In the genomic region with DNA sequence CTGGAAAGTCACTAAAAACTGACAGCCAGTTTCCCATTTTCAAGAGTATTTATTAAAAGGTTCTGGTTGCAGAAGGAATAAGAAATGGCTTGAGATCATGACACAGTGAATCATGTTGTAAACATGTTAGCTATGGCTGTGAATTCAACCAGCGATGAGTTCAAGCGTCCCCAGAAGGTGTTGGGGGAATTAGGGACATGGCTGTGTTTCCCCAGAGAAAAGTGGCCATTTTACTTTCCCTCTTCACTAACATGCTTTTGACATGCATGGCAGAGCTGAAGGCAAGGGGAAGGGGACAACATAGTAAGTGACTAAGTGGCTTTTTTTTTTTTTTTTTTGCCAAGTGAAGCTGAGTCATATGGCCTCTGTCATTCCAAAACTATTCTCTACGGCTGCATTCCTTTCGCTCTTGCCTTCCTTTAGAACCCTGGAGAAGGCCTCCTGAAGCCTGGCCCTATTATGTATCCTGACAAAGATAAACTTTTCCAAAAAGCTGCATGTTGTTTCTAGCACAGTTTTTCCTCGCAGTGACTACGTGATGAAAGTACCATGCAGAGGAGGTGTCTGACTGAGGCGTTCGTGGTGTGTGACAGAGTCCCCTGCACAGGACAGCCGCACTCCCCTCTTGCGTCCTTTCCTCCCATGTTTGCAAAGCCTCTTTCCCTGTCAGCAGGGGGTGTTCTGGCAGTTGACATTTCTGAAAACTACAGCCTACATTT, we compare ENCODE assay signal across 9 cellular contexts. TPM values are rescaled to one million over a fixed set of nuclear protein-coding genes. Genes with fewer than 3 reads are reported as not detected.
DNase-seq lines count a peak whose midpoint lies in the region; ATAC-seq and TF ChIP-seq lines count a peak whose summit lies in the region.
"Had no signal": no experiment of that assay in that cellular context is flagged by ENCODE, and none has a peak within 500 bp of the region (broad histone marks: within the 10 kb centered on the region; RNA-seq: fewer than 3 reads in every experiment).

No MANE protein-coding gene starts in this region.

- peaks cover 90% of the 10 kb centered on the region for H3K79me2 ChIP-seq in PC-9 (ENCODE audit: low read depth)

- peak overlapping the region; percentile 74 for H3K4me2 ChIP-seq in PC-9

- no peaks in the 10 kb centered on the region for H4K20me1 ChIP-seq in PC-9 (ENCODE audit: insufficient read depth)

- intact Hi-C loops in PC-9 (cut with micrococcal nuclease; ENCODE audit: unreplicated experiment): loop anchor here (1.0 to 2.0 kb wide), 14 partner anchors 9 to 277 kb away; no protein-coding TSS in a partner anchor
- intact Hi-C loops in gastrocnemius medialis (cut with DNase I; ENCODE audit: low total_unique reads): no loop called here
- intact Hi-C loops in naive thymus-derived CD4-positive, alpha-beta T cell (cut with micrococcal nuclease): no loop called here

- peak; percentile 43; the same call in 1 of the 2 replicates for TF ChIP-seq CTCF in PC-9 (conservative IDR thresholded peaks at IDR 0.05)
- peak; percentile 11 for TF ChIP-seq CTCF in foreskin fibroblast (IDR thresholded peaks at IDR 0.05; ENCODE audit: low read depth, low read length)
- TF ChIP-seq CTCF in gastrocnemius medialis (IDR thresholded peaks at IDR 0.05 in 4 of 5, conservative IDR thresholded peaks at IDR 0.05 in 1 of 5): no peak

- H3K4me1 ChIP-seq in PC-9 (replicated peaks; ENCODE audit: insufficient read depth): peaks cover 58% of the 10 kb centered on the region
- peaks cover 30 to 32% of the 10 kb centered on the region in 2 donors for H3K4me1 ChIP-seq in gastrocnemius medialis
- H3K4me1 ChIP-seq in naive thymus-derived CD4-positive, alpha-beta T cell (ENCODE audit: control insufficient read depth in 2 of 2, insufficient read depth in 2 of 2, low read length in 2 of 2): no peaks in the 10 kb centered on the region
- no peaks in the 10 kb centered on the region for H3K4me1 ChIP-seq in CD8-positive, alpha-beta memory T cell (ENCODE audit: insufficient read depth, low read length)

- in situ Hi-C loops in gastrocnemius medialis (cut with MboI; ENCODE audit: low sequenced_read_pairs in 4 of 4): no loop called here

- H3K27me3 Mint-ChIP-seq in naive thymus-derived CD4-positive, alpha-beta T cell: peaks cover 23 to 42% (median 35%) of the 10 kb centered on the region in 5 donors
- peaks cover 9 to 21% of the 10 kb centered on the region in 2 donors for H3K27me3 Mint-ChIP-seq in CD8-positive, alpha-beta memory T cell

- peaks cover 0 to 4% (median 0%) of the 10 kb centered on the region in 11 donors for H3K9me3 Mint-ChIP-seq in naive thymus-derived CD4-positive, alpha-beta T cell
- H3K9me3 Mint-ChIP-seq in CD8-positive, alpha-beta memory T cell: no peaks in the 10 kb centered on the region

- H3K4me1 Mint-ChIP-seq in naive thymus-derived CD4-positive, alpha-beta T cell: no peaks in the 10 kb centered on the region
- H3K4me1 Mint-ChIP-seq in CD8-positive, alpha-beta memory T cell: no peaks in the 10 kb centered on the region

- H3K36me3 Mint-ChIP-seq in naive thymus-derived CD4-positive, alpha-beta T cell: no peaks in the 10 kb centered on the region
- no peaks in the 10 kb centered on the region for H3K36me3 Mint-ChIP-seq in CD8-positive, alpha-beta memory T cell

- H3K36me3 ChIP-seq in PC-9 (ENCODE audit: low read depth) (peaks cover 65% of the 10 kb centered on the region), gastrocnemius medialis (no peaks in the 10 kb centered on the region)
- H3K36me3 ChIP-seq in naive thymus-derived CD4-positive, alpha-beta T cell (ENCODE audit: control insufficient read depth in 2 of 3, insufficient read depth in 3 of 3, low read length in 3 of 3): no peaks in the 10 kb centered on the region
- no peaks in the 10 kb centered on the region for H3K36me3 ChIP-seq in CD8-positive, alpha-beta memory T cell (ENCODE audit: insufficient read depth, low read length)
- H3K36me3 ChIP-seq: neutrophil had no signal

- no peaks in the 10 kb centered on the region for H3K9me3 ChIP-seq in PC-9 (ENCODE audit: insufficient read depth, low read depth)
- no peaks in the 10 kb centered on the region for H3K9me3 ChIP-seq in gastrocnemius medialis
- no peaks in the 10 kb centered on the region for H3K9me3 ChIP-seq in naive thymus-derived CD4-positive, alpha-beta T cell (ENCODE audit: control insufficient read depth in 2 of 3, low read length in 3 of 3)
- H3K9me3 ChIP-seq in CD8-positive, alpha-beta memory T cell (ENCODE audit: low read length): no peaks in the 10 kb centered on the region
- H3K9me3 ChIP-seq: neutrophil had no signal

- no TSS peak for BruUV-seq in PC-9 (replicated peaks; lab: Mats Ljungman, UMichigan)

- CTCF ChIA-PET in PC-9 (lab: Charles Lee): interaction anchor here (0.7 to 2.1 kb wide), 7 partner anchors 12 to 841 kb away, joined by 4 to 11 read pairs (median 6); no protein-coding TSS in a partner anchor
- CTCF ChIA-PET in naive thymus-derived CD4-positive, alpha-beta T cell (lab: Charles Lee): no interaction called here
- CTCF ChIA-PET in CD8-positive, alpha-beta memory T cell (lab: Charles Lee): no interaction called here

- no peaks in the 10 kb centered on the region for H3K9me2 ChIP-seq in PC-9 (ENCODE audit: insufficient read depth)

- peak; percentile 48 for ATAC-seq in GM19043 (IDR thresholded peaks at IDR 0.05; ENCODE audit: low read depth, unreplicated experiment)
- ATAC-seq in gastrocnemius medialis: peak; percentile 58 to 69
- no peak for ATAC-seq in naive thymus-derived CD4-positive, alpha-beta T cell
- no peak for ATAC-seq in HG02588 (IDR thresholded peaks at IDR 0.05; ENCODE audit: unreplicated experiment)

- no peak overlapping the region for H3K4me3 Mint-ChIP-seq in naive thymus-derived CD4-positive, alpha-beta T cell
- H3K4me3 Mint-ChIP-seq in CD8-positive, alpha-beta memory T cell: no peak overlapping the region

- no peak overlapping the region for H3K27ac Mint-ChIP-seq in naive thymus-derived CD4-positive, alpha-beta T cell
- H3K27ac Mint-ChIP-seq in CD8-positive, alpha-beta memory T cell: no peak overlapping the region

- H3K27me3 ChIP-seq in PC-9 (ENCODE audit: insufficient read depth, low read depth) (no peaks in the 10 kb centered on the region), gastrocnemius medialis (no peaks in the 10 kb centered on the region)
- no peaks in the 10 kb centered on the region for H3K27me3 ChIP-seq in naive thymus-derived CD4-positive, alpha-beta T cell (ENCODE audit: control insufficient read depth in 2 of 2, insufficient read depth in 2 of 2, low read length in 2 of 2)
- no peaks in the 10 kb centered on the region for H3K27me3 ChIP-seq in CD8-positive, alpha-beta memory T cell (ENCODE audit: insufficient read depth, low read length, poor library complexity, severe bottlenecking)
- H3K27me3 ChIP-seq: neutrophil had no signal

- peak overlapping the region; percentile 27 for H3K4me3 ChIP-seq in PC-9
- H3K4me3 ChIP-seq in foreskin fibroblast (ENCODE audit: low read depth in 1 of 2, low read length in 2 of 2): peak overlapping the region; percentile 3 to 37
- H3K4me3 ChIP-seq in gastrocnemius medialis: peak overlapping the region in 3 of 4 donors; percentile 1 to 26 (median 11)
- H3K4me3 ChIP-seq in naive thymus-derived CD4-positive, alpha-beta T cell (ENCODE audit: low read length): no peak overlapping the region
- no peak overlapping the region for H3K4me3 ChIP-seq in CD8-positive, alpha-beta memory T cell (ENCODE audit: low read length)

- no peak overlapping the region for H2AFZ ChIP-seq in PC-9

- peak overlapping the region; percentile 96 for H3K27ac ChIP-seq in PC-9
- peak overlapping the region; percentile 69 to 79 (median 77) for H3K27ac ChIP-seq in gastrocnemius medialis
- H3K27ac ChIP-seq in naive thymus-derived CD4-positive, alpha-beta T cell (ENCODE audit: low read depth, low read length): no peak overlapping the region
- no peak overlapping the region for H3K27ac ChIP-seq in CD8-positive, alpha-beta memory T cell (ENCODE audit: low read depth, low read length)
- H3K27ac ChIP-seq: neutrophil had no signal

- peak; percentile 79 to 100 for DNase-seq in PC-9
- peak; percentile 86 to 91 for DNase-seq in foreskin fibroblast
- DNase-seq in gastrocnemius medialis: no peak
- DNase-seq in naive thymus-derived CD4-positive, alpha-beta T cell: no peak
- DNase-seq in 8988T: no peak
- no peak for DNase-seq in CD8-positive, alpha-beta memory T cell

- peaks cover 84% of the 10 kb centered on the region for H3F3A ChIP-seq in PC-9 (ENCODE audit: insufficient read depth, low read depth)

- no peak for TF ChIP-seq POLR2A in gastrocnemius medialis (IDR thresholded peaks at IDR 0.05)

- POLR2A ChIA-PET in PC-9 (lab: Charles Lee; ENCODE audit: unreplicated experiment): interaction anchor here (0.6 to 2.3 kb wide), 13 partner anchors 13 to 817 kb away, joined by 3 to 26 read pairs (median 7); a partner anchor contains a TSS
- POLR2A ChIA-PET in naive thymus-derived CD4-positive, alpha-beta T cell (lab: Charles Lee): no interaction called here
- POLR2A ChIA-PET in CD8-positive, alpha-beta memory T cell (lab: Charles Lee): no interaction called here

RNA-seq across cellular contexts. Expression of a gene that starts 46.9 kb away (rescaled TPM):
- 324 and 342 TPM in 2 replicates for total RNA-seq in PC-9 (2021)
- 10 to 100 TPM; 28.0 to 34.8 (median 29.4) TPM for total RNA-seq in gastrocnemius medialis
- under 1 TPM in 1 of 5 experiments, not detected in 4; 0.16 TPM for total RNA-seq in naive thymus-derived CD4-positive, alpha-beta T cell
- not detected for polyA plus RNA-seq in naive thymus-derived CD4-positive, alpha-beta T cell
- not detected for total RNA-seq in CD8-positive, alpha-beta memory T cell
- not detected for polyA plus RNA-seq in CD8-positive, alpha-beta memory T cell

Comparison
In these comparisons a context has a peak if more than half of its experiments do, and no peak if none do; other contexts are left out.
1. ATAC-seq: peak in GM19043 (single experiment) and gastrocnemius medialis (2 of 2); none in naive thymus-derived CD4-positive, alpha-beta T cell (single experiment) and HG02588 (single experiment).
2. DNase-seq: peak in PC-9 (2 of 2) and foreskin fibroblast (2 of 2); none in gastrocnemius medialis (0 of 2), naive thymus-derived CD4-positive, alpha-beta T cell (0 of 9), 8988T (single experiment) and CD8-positive, alpha-beta memory T cell (0 of 5).
3. H3K27ac ChIP-seq: peak in PC-9 (single experiment) and gastrocnemius medialis (4 of 4); none in naive thymus-derived CD4-positive, alpha-beta T cell (single experiment) and CD8-positive, alpha-beta memory T cell (single experiment).
4. H3K4me3 ChIP-seq: peak in PC-9 (single experiment), foreskin fibroblast (2 of 2) and gastrocnemius medialis (3 of 4); none in naive thymus-derived CD4-positive, alpha-beta T cell (single experiment) and CD8-positive, alpha-beta memory T cell (single experiment).
5. CTCF ChIP-seq: peak in PC-9 (single experiment) and foreskin fibroblast (single experiment); none in gastrocnemius medialis (0 of 5).
6. RNA of a gene that starts 46.9 kb away (total RNA-seq): 324 to 342 TPM in PC-9 and 28.0 to 34.8 TPM in gastrocnemius medialis; 0.16 TPM in naive thymus-derived CD4-positive, alpha-beta T cell and not detected in CD8-positive, alpha-beta memory T cell; every median in the first group is over 10 times any median in the second.